In genomic region chr2:38187416-38188127, GRCh38 we compare ENCODE assay signal across 12 cellular contexts.
DNase-seq lines count a peak whose midpoint lies in the region; ATAC-seq, FAIRE-seq and TF ChIP-seq lines count a peak whose summit lies in the region.
"Had no signal": no experiment of that assay in that cellular context is flagged by ENCODE, and none has a peak within 500 bp of the region (broad histone marks: within the 10 kb centered on the region; RNA-seq: fewer than 3 reads in every experiment).

No MANE protein-coding gene starts in this region.

- TF ChIP-seq POLR2A in stomach (IDR thresholded peaks at IDR 0.05) = no peak

- CTCF ChIA-PET in mammary epithelial cell (lab: Charles Lee; ENCODE audit: low non-redundant PET) = no interaction called here
- CTCF ChIA-PET in activated CD4-positive, alpha-beta T cell treated with anti-CD3 and anti-CD28 coated beads for 36 hours (lab: Charles Lee) = no interaction called here

- H3K4me2 ChIP-seq in mammary epithelial cell (ENCODE audit: insufficient read depth, low read depth, low read length) = no peak overlapping the region

- TF ChIP-seq CTCF in HFFc6 (IDR thresholded peaks at IDR 0.05) (no peak), mammary epithelial cell (conservative IDR thresholded peaks at IDR 0.05 in 1 of 2, IDR thresholded peaks at IDR 0.05 in 1 of 2; ENCODE audit: extremely low read depth in 1 of 2, insufficient read depth in 1 of 2, low read depth in 1 of 2, low read length in 2 of 2) (no peak), kidney (IDR thresholded peaks at IDR 0.05; ENCODE audit: borderline replicate concordance, extremely low read depth, insufficient read depth) (no peak), stomach (IDR thresholded peaks at IDR 0.05) (no peak)

- no peak for ATAC-seq in activated CD4-positive, alpha-beta T cell treated with anti-CD3 and anti-CD28 coated beads for 36 hours
- no peak for ATAC-seq in activated CD4-positive, CD25-positive, alpha-beta regulatory T cell treated with anti-CD3 and anti-CD28 coated beads, Interleukin-2, amount 50 U/mL, for 24 hours

- no peaks in the 10 kb centered on the region for H3K9me3 Mint-ChIP-seq in HFFc6
- H3K9me3 Mint-ChIP-seq in activated CD4-positive, alpha-beta T cell treated with anti-CD3 and anti-CD28 coated beads for 36 hours (ENCODE audit: low read depth) = no peaks in the 10 kb centered on the region

- DNase-seq in HFFc6 (peak; percentile 44), mammary epithelial cell (peak; percentile 80), kidney (peak; percentile 77), stomach (peak; percentile 28), SHP77 (lab: John Stamatoyannopoulos, UW) (no peak), caudate nucleus (lab: John Stamatoyannopoulos, UW) (no peak)
- no peak for DNase-seq in activated CD4-positive, alpha-beta T cell treated with anti-CD3 and anti-CD28 coated beads for 36 hours
- DNase-seq: effector CD4-positive, alpha-beta T cell; KG1; nephron progenitor cell had no signal

- H3K4me3 Mint-ChIP-seq in HFFc6 = no peak overlapping the region
- H3K4me3 Mint-ChIP-seq in activated CD4-positive, alpha-beta T cell treated with anti-CD3 and anti-CD28 coated beads for 36 hours = no peak overlapping the region
- H3K4me3 Mint-ChIP-seq: nephron progenitor cell had no signal

- no peak overlapping the region for H3K27ac Mint-ChIP-seq in HFFc6
- no peak overlapping the region for H3K27ac Mint-ChIP-seq in activated CD4-positive, alpha-beta T cell treated with anti-CD3 and anti-CD28 coated beads for 36 hours
- H3K27ac Mint-ChIP-seq: nephron progenitor cell had no signal

- no peaks in the 10 kb centered on the region for H4K20me1 ChIP-seq in mammary epithelial cell (ENCODE audit: insufficient read depth, low read length)

- POLR2A ChIA-PET in activated CD4-positive, alpha-beta T cell treated with anti-CD3 and anti-CD28 coated beads for 36 hours (lab: Charles Lee) = no interaction called here

- H3K4me1 ChIP-seq in mammary epithelial cell (ENCODE audit: insufficient read depth, low read length) = peaks cover 11% of the 10 kb centered on the region
- no peaks in the 10 kb centered on the region for H3K4me1 ChIP-seq in kidney (ENCODE audit: control insufficient read depth in 1 of 2, insufficient read depth in 1 of 2, low read depth in 1 of 2, low read length in 2 of 2)
- H3K4me1 ChIP-seq in stomach = peaks cover 0 to 34% (median 14%) of the 10 kb centered on the region in 4 donors
- H3K4me1 ChIP-seq: SJCRH30 had no signal

- intact Hi-C loops in mammary epithelial cell (cut with micrococcal nuclease) = no loop called here
- intact Hi-C loops in kidney (cut with DNase I) = no loop called here
- intact Hi-C loops in stomach (cut with DNase I; ENCODE audit: low total_unique reads) = no loop called here
- intact Hi-C loops in activated CD4-positive, alpha-beta T cell treated with anti-CD3 and anti-CD28 coated beads for 36 hours (cut with DNase I, micrococcal nuclease) = no loop called here

- H3K9me3 ChIP-seq in mammary epithelial cell (replicated peaks; ENCODE audit: insufficient read depth, low read length) (no peaks in the 10 kb centered on the region), kidney (ENCODE audit: control insufficient read depth in 1 of 2, low read length in 2 of 2) (no peaks in the 10 kb centered on the region), stomach (no peaks in the 10 kb centered on the region)

- in situ Hi-C loops in mammary epithelial cell (cut with MboI; ENCODE audit: low sequenced_read_pairs in 2 of 2) = no loop called here

- H3K36me3 ChIP-seq in mammary epithelial cell (ENCODE audit: insufficient read depth, low read length) = no peaks in the 10 kb centered on the region
- H3K36me3 ChIP-seq in kidney (ENCODE audit: control insufficient read depth in 1 of 2, insufficient read depth in 2 of 2, low read length in 2 of 2) = no peaks in the 10 kb centered on the region
- H3K36me3 ChIP-seq in stomach = no peaks in the 10 kb centered on the region
- H3K36me3 ChIP-seq: SJCRH30 had no signal

- dilution Hi-C loops in mammary epithelial cell (cut with HindIII; ENCODE audit: low sequenced_read_pairs) = no loop called here

- H3K4me3 ChIP-seq in mammary epithelial cell (replicated peaks in 1 of 3; ENCODE audit: insufficient read depth in 1 of 3, low read depth in 2 of 3, low read length in 3 of 3) = no peak overlapping the region
- no peak overlapping the region for H3K4me3 ChIP-seq in kidney (ENCODE audit: low read length in 2 of 2)
- H3K4me3 ChIP-seq in stomach = no peak overlapping the region
- H3K4me3 ChIP-seq: SJCRH30 had no signal

- FAIRE-seq in kidney (lab: Jason Lieb, UNC) = no peak

- H3K79me2 ChIP-seq in mammary epithelial cell (ENCODE audit: insufficient read depth, low read length) = no peaks in the 10 kb centered on the region

- 20% methylated on average over 5 of the region's 5 CpGs for WGBS in mammary epithelial cell (ENCODE audit: low coverage, missing lambda C conversion rate)
- WGBS in stomach, 5 donors = 43 to 60% (median 49%) methylated on average over 5 of the region's 5 CpGs

- H3K27me3 Mint-ChIP-seq in HFFc6 (ENCODE audit: insufficient read depth) = peaks cover 11% of the 10 kb centered on the region; the same call in 1 of the 2 replicates
- H3K27me3 Mint-ChIP-seq in activated CD4-positive, alpha-beta T cell treated with anti-CD3 and anti-CD28 coated beads for 36 hours = peaks cover 9% of the 10 kb centered on the region

- BruUV-seq in mammary epithelial cell (replicated peaks; lab: Mats Ljungman, UMichigan) = no TSS peak

- H3K9ac ChIP-seq in mammary epithelial cell (ENCODE audit: insufficient read depth, low read length) (no peak overlapping the region), kidney (ENCODE audit: low read length in 2 of 2) (no peak overlapping the region)

- H3K27ac ChIP-seq in mammary epithelial cell (ENCODE audit: insufficient read depth, low read depth, low read length) (no peak overlapping the region), kidney (ENCODE audit: low read depth in 2 of 2, low read length in 2 of 2) (peak overlapping the region in 1 of 2 donors; percentile 42), stomach (peak overlapping the region in 4 of 5 donors; percentile 52 to 85 (median 78)), caudate nucleus (ENCODE audit: low read depth, low read length) (no peak overlapping the region)
- H3K27ac ChIP-seq: SJCRH30 had no signal

- H3K36me3 Mint-ChIP-seq in HFFc6 (ENCODE audit: low read depth) = no peaks in the 10 kb centered on the region
- no peaks in the 10 kb centered on the region for H3K36me3 Mint-ChIP-seq in activated CD4-positive, alpha-beta T cell treated with anti-CD3 and anti-CD28 coated beads for 36 hours (ENCODE audit: low read depth)

- H3K27me3 ChIP-seq in mammary epithelial cell (ENCODE audit: insufficient read depth, low read length) (no peaks in the 10 kb centered on the region), stomach (no peaks in the 10 kb centered on the region)
- H3K27me3 ChIP-seq: SJCRH30 had no signal

- peak overlapping the region; percentile 14 for H2AFZ ChIP-seq in mammary epithelial cell (ENCODE audit: low read depth, low read length)

- H3K4me1 Mint-ChIP-seq in HFFc6 (ENCODE audit: low read depth) = no peaks in the 10 kb centered on the region
- peaks cover 5% of the 10 kb centered on the region for H3K4me1 Mint-ChIP-seq in activated CD4-positive, alpha-beta T cell treated with anti-CD3 and anti-CD28 coated beads for 36 hours
- H3K4me1 Mint-ChIP-seq: nephron progenitor cell had no signal

- TF ChIP-seq EP300 in stomach (IDR thresholded peaks at IDR 0.05) = no peak

Comparison
In these comparisons a context has a peak if more than half of its experiments do, and no peak if none do; other contexts are left out.
1. DNase-seq: peak in HFFc6 (single experiment), mammary epithelial cell (single experiment), kidney (single experiment) and stomach (single experiment); none in activated CD4-positive, alpha-beta T cell treated with anti-CD3 and anti-CD28 coated beads for 36 hours (single experiment), SHP77 (0 of 2) and caudate nucleus (0 of 61).
2. H3K27ac ChIP-seq: peak in stomach (4 of 5); none in mammary epithelial cell (single experiment) and caudate nucleus (single experiment).